ENCODE assay signal across 22 cellular contexts in genomic region chr4:6935961-6936360, GRCh38.
"Had no signal": no experiment of that assay in that cellular context is flagged by ENCODE, and none has a peak within 500 bp of the region (broad histone marks: within the 10 kb centered on the region; RNA-seq: fewer than 3 reads in every experiment).

No MANE protein-coding gene starts in this region.

- H3K4me1 ChIP-seq: foreskin keratinocyte had no signal

- H3K27me3 ChIP-seq: brain microvascular endothelial cell, foreskin keratinocyte, neural progenitor cell, suprapubic skin, transverse colon, vagina had no signal

- DNase-seq: activated CD4-positive, alpha-beta T cell treated with anti-CD3 and anti-CD28 coated beads, Interleukin-2, amount 50 U/mL, for 4 hours; activated CD8-positive, alpha-beta memory T cell treated with anti-CD3 and anti-CD28 coated beads, Interleukin-2, amount 10 ng/mL, durations not matched to agents 7 days and 5 days; activated naive CD4-positive, alpha-beta T cell treated with anti-CD3 and anti-CD28 coated beads for 36 hours; aorta; brain microvascular endothelial cell; central memory CD4-positive, alpha-beta T cell; endodermal cell; foreskin keratinocyte; hippocampal formation; left cardiac atrium; naive B cell; psoas muscle; stimulated activated CD4-positive, alpha-beta T cell treated with anti-CD3 and anti-CD28 coated beads, Interleukin-15, amount 100 ng/mL, for 24 hours; stimulated activated CD4-positive, alpha-beta T cell treated with anti-CD3 and anti-CD28 coated beads, Interleukin-2, amount 100 ng/mL, for 48 hours; stimulated activated naive CD8-positive, alpha-beta T cell treated with anti-CD3 and anti-CD28 coated beads, Interleukin-15, amount 100 ng/mL, for 72 hours; transverse colon had no signal

- H3K9me3 ChIP-seq: psoas muscle, suprapubic skin, transverse colon, vagina had no signal

- ATAC-seq: activated CD8-positive, alpha-beta memory T cell treated with anti-CD3 and anti-CD28 coated beads, Interleukin-2, amount 10 ng/mL, durations not matched to agents 7 days and 5 days; foreskin keratinocyte; left cardiac atrium; psoas muscle; right cardiac atrium; stimulated activated naive CD8-positive, alpha-beta T cell treated with anti-CD3 and anti-CD28 coated beads, Interleukin-15, amount 100 ng/mL, for 72 hours had no signal

- H3K4me3 ChIP-seq: neural progenitor cell, psoas muscle, skin epidermis, suprapubic skin, transverse colon, vagina had no signal

- H3K27ac ChIP-seq: brain microvascular endothelial cell, epithelial cell of prostate, foreskin keratinocyte, neural progenitor cell, psoas muscle, suprapubic skin, transverse colon, vagina had no signal

- H3K36me3 ChIP-seq: brain microvascular endothelial cell, neural progenitor cell, suprapubic skin, transverse colon, vagina had no signal

- H3K27ac Mint-ChIP-seq: activated CD8-positive, alpha-beta memory T cell treated with anti-CD3 and anti-CD28 coated beads, Interleukin-2, amount 10 ng/mL, durations not matched to agents 7 days and 5 days; activated naive CD4-positive, alpha-beta T cell treated with anti-CD3 and anti-CD28 coated beads for 36 hours had no signal

- H3K9ac ChIP-seq: neural progenitor cell had no signal

- H3K27me3 Mint-ChIP-seq: activated CD8-positive, alpha-beta memory T cell treated with anti-CD3 and anti-CD28 coated beads, Interleukin-2, amount 10 ng/mL, durations not matched to agents 7 days and 5 days; naive B cell; stimulated activated naive CD8-positive, alpha-beta T cell treated with anti-CD3 and anti-CD28 coated beads, Interleukin-15, amount 100 ng/mL, for 72 hours had no signal

- H3K4me3 Mint-ChIP-seq: activated CD8-positive, alpha-beta memory T cell treated with anti-CD3 and anti-CD28 coated beads, Interleukin-2, amount 10 ng/mL, durations not matched to agents 7 days and 5 days; activated naive CD4-positive, alpha-beta T cell treated with anti-CD3 and anti-CD28 coated beads for 36 hours; endodermal cell; neural progenitor cell; stimulated activated naive CD8-positive, alpha-beta T cell treated with anti-CD3 and anti-CD28 coated beads, Interleukin-15, amount 100 ng/mL, for 72 hours had no signal

- H3K9me3 Mint-ChIP-seq: activated naive CD4-positive, alpha-beta T cell treated with anti-CD3 and anti-CD28 coated beads for 36 hours; endodermal cell had no signal
